16 cellular contexts compared by ENCODE assay signal in the genomic region with DNA sequence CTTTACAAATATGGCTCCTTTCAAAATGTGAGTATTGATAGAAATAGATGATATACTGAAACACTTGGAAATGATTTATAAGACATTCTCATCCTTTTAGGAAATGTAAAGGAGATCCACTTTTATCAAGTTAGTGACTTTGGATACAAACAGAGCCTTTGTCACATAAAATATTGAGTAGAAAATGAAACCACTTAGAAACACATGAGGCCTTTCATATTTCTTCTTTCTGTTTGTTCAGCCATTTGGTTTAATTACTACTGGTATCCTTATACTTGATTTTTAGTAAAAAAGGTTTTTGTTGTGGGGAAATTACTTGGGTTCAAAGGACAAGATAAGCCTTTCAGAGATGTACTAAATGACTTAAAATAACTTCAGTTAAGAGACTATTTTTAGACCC. TPM values are rescaled to one million over a fixed set of nuclear protein-coding genes. Genes with fewer than 3 reads are reported as not detected.
DNase-seq lines count a peak whose midpoint lies in the region; FAIRE-seq and TF ChIP-seq lines count a peak whose summit lies in the region.
"Had no signal": no experiment of that assay in that cellular context is flagged by ENCODE, and none has a peak within 500 bp of the region (broad histone marks: within the 10 kb centered on the region; RNA-seq: fewer than 3 reads in every experiment).

No MANE protein-coding gene starts in this region.

- TF ChIP-seq POLR2A in H54 (IDR thresholded peaks at IDR 0.05; ENCODE audit: low read depth, low read length) (no peak), spleen (IDR thresholded peaks at IDR 0.05) (no peak)

- H3K4me1 Mint-ChIP-seq in neural progenitor cell = peaks cover 10% of the 10 kb centered on the region

- peaks cover 32% of the 10 kb centered on the region for H3F3A ChIP-seq in neural progenitor cell (ENCODE audit: low read depth)

- H3K27ac ChIP-seq in dorsolateral prefrontal cortex (peak overlapping the region in 2 of 59 donors; percentile 2 to 25), iPS-18a (ENCODE audit: low read length) (no peak overlapping the region), neural progenitor cell (no peak overlapping the region), spleen (no peak overlapping the region)
- H3K27ac ChIP-seq: A549 had no signal

- H3K9me3 Mint-ChIP-seq in neural progenitor cell = peaks cover 5% of the 10 kb centered on the region
- H3K9me3 Mint-ChIP-seq: CD8-positive, alpha-beta T cell had no signal

- H4K20me1 ChIP-seq in neural progenitor cell (ENCODE audit: low read depth) = peaks cover 15% of the 10 kb centered on the region

- H3K4me1 ChIP-seq in iPS-18a (ENCODE audit: control insufficient read depth, low read depth, low read length) (peaks cover 26% of the 10 kb centered on the region), neural progenitor cell (peaks cover 20% of the 10 kb centered on the region), spleen (peaks cover 4 to 39% (median 30%) of the 10 kb centered on the region in 6 donors)
- H3K4me1 ChIP-seq: Caco-2 had no signal

- H3K9ac ChIP-seq in iPS-18a (ENCODE audit: low read length) (no peak overlapping the region), neural progenitor cell (no peak overlapping the region)

- H3K27me3 Mint-ChIP-seq in neural progenitor cell (ENCODE audit: insufficient read depth, low read depth) = peaks cover 9% of the 10 kb centered on the region

- H2AFZ ChIP-seq in neural progenitor cell (replicated peaks) = no peak overlapping the region

- TF ChIP-seq CTCF in dorsolateral prefrontal cortex (IDR thresholded peaks at IDR 0.05 in 54 of 56, conservative IDR thresholded peaks at IDR 0.05 in 2 of 56; ENCODE audit: low read depth in 1 of 56, partially characterized antibody in 56 of 56) (no peak), neural progenitor cell (IDR thresholded peaks at IDR 0.05) (no peak), spleen (IDR thresholded peaks at IDR 0.05 in 8 of 11, conservative IDR thresholded peaks at IDR 0.05 in 3 of 11) (no peak)

- DNase-seq in dorsolateral prefrontal cortex (no peak), neural progenitor cell (ENCODE audit: low spot score) (no peak), H54 (ENCODE audit: insufficient read length, low spot score) (no peak), HCEC 1CT (no peak), spleen (no peak)
- DNase-seq: BE2C; Caco-2; CD8-positive, alpha-beta T cell; DND-41; GDM1; IMR-90 had no signal

- H3K4me3 ChIP-seq in dorsolateral prefrontal cortex = peak overlapping the region in 54 of 59 donors; percentile 2 to 92 (median 80)
- H3K4me3 ChIP-seq in iPS-18a (ENCODE audit: low read length) = peak overlapping the region; percentile 87
- H3K4me3 ChIP-seq in neural progenitor cell = no peak overlapping the region
- no peak overlapping the region for H3K4me3 ChIP-seq in spleen
- H3K4me3 ChIP-seq: A549 had no signal

- H3K36me3 ChIP-seq in iPS-18a (ENCODE audit: control insufficient read depth, low read depth, low read length) (no peaks in the 10 kb centered on the region), neural progenitor cell (no peaks in the 10 kb centered on the region), spleen (no peaks in the 10 kb centered on the region)
- H3K36me3 ChIP-seq: BE2C had no signal

- intact Hi-C loops in dorsolateral prefrontal cortex (cut with DNase I) (loop anchor here (5.0 to 10.0 kb wide), 6 partner anchors 67 to 407 kb away; no protein-coding TSS in a partner anchor), spleen (cut with DNase I; ENCODE audit: low total_unique reads) (no loop called here)

- H3K9me3 ChIP-seq in iPS-18a (ENCODE audit: control insufficient read depth, low read depth, low read length) (no peaks in the 10 kb centered on the region), neural progenitor cell (ENCODE audit: low read depth) (no peaks in the 10 kb centered on the region), spleen (no peaks in the 10 kb centered on the region)
- H3K9me3 ChIP-seq: A549, BE2C, Caco-2 had no signal

- peaks cover 22% of the 10 kb centered on the region for H3K36me3 Mint-ChIP-seq in neural progenitor cell
- H3K36me3 Mint-ChIP-seq: CD8-positive, alpha-beta T cell had no signal

- H3K4me3 Mint-ChIP-seq in neural progenitor cell = peak overlapping the region; percentile 92
- H3K4me3 Mint-ChIP-seq: CD8-positive, alpha-beta T cell had no signal

- no peak for FAIRE-seq in H54 (lab: Jason Lieb, UNC)
- FAIRE-seq: A549, GM12892, H1 had no signal

- peaks cover 74% of the 10 kb centered on the region for H3K79me2 ChIP-seq in neural progenitor cell (ENCODE audit: low read depth)

- H3K27ac Mint-ChIP-seq in neural progenitor cell = peak overlapping the region; percentile 10
- H3K27ac Mint-ChIP-seq: CD14-positive monocyte; CD8-positive, alpha-beta T cell had no signal

- no peaks in the 10 kb centered on the region for H3K27me3 ChIP-seq in dorsolateral prefrontal cortex
- H3K27me3 ChIP-seq in iPS-18a (ENCODE audit: control insufficient read depth, insufficient read depth, low read length) = peaks cover 44% of the 10 kb centered on the region
- peaks cover 44% of the 10 kb centered on the region for H3K27me3 ChIP-seq in neural progenitor cell
- peaks cover 0 to 63% (median 26%) of the 10 kb centered on the region in 7 donors for H3K27me3 ChIP-seq in spleen (replicated peaks in 1 of 7)
- H3K27me3 ChIP-seq: BE2C had no signal

- peak overlapping the region; percentile 85 for H3K4me2 ChIP-seq in neural progenitor cell
- H3K4me2 ChIP-seq: A549 had no signal

RNA-seq across cellular contexts. Expression of a gene that starts 4.1 kb away (rescaled TPM):
- total RNA-seq in dorsolateral prefrontal cortex (100 to 1,000 TPM in 2 of 120 experiments, 10 to 100 TPM in 118; 50.8 to 117 (median 73.3) TPM), neural progenitor cell (ENCODE audit: low replicate concordance) (11.6 and 13.3 TPM in 2 replicates), spleen (10 to 100 TPM; 10.2 to 42.8 (median 30.5) TPM)
- polyA plus RNA-seq in spleen = 1 to 10 TPM in 1 of 3 donors, under 1 TPM in 2; 0.53 to 2.0 (median 1.00) TPM
- total RNA-seq: CD8-positive, alpha-beta T cell had no signal
- polyA plus RNA-seq: CD14-positive monocyte had no signal

Comparison
In these comparisons a context has a peak if more than half of its experiments do, and no peak if none do; other contexts are left out.
1. H3K4me3 ChIP-seq: peak in dorsolateral prefrontal cortex (54 of 59) and iPS-18a (single experiment); none in neural progenitor cell (single experiment) and spleen (0 of 8).